In genomic region chrX:9356846-9357245, GRCh38 we compare ENCODE assay signal across 17 cellular contexts.
DNase-seq lines count a peak whose midpoint lies in the region; TF ChIP-seq lines count a peak whose summit lies in the region.
"Had no signal": no experiment of that assay in that cellular context is flagged by ENCODE, and none has a peak within 500 bp of the region (broad histone marks: within the 10 kb centered on the region; RNA-seq: fewer than 3 reads in every experiment).

No MANE protein-coding gene starts in this region.

- WGBS in esophagus squamous epithelium, 2 donors, result 81 to 86% methylated on average over 4 to 5 of the region's 5 CpGs

- H3K27ac ChIP-seq in esophagus squamous epithelium, result no peak overlapping the region
- no peak overlapping the region for H3K27ac ChIP-seq in A673 (ENCODE audit: low read depth, low read length, poor library complexity, severe bottlenecking)
- H3K27ac ChIP-seq: HL-60 had no signal

- TF ChIP-seq POLR2A in esophagus squamous epithelium (IDR thresholded peaks at IDR 0.05), result no peak
- TF ChIP-seq POLR2A in erythroblast (IDR thresholded peaks at IDR 0.05; ENCODE audit: low read length), result no peak

- H3K27me3 ChIP-seq in esophagus squamous epithelium (no peaks in the 10 kb centered on the region), A673 (replicated peaks; ENCODE audit: insufficient read depth, low read depth, low read length, poor library complexity) (no peaks in the 10 kb centered on the region)
- H3K27me3 ChIP-seq: BLaER1 treated with 17β-estradiol and CSF1 and Interleukin-3, amounts not matched to agents 10 nM and 100 nM; MG63 had no signal

- H3K36me3 ChIP-seq in esophagus squamous epithelium (no peaks in the 10 kb centered on the region), A673 (ENCODE audit: insufficient read depth, low read length, poor library complexity, severe bottlenecking) (no peaks in the 10 kb centered on the region)
- H3K36me3 ChIP-seq: BLaER1 treated with 17β-estradiol and CSF1 and Interleukin-3, amounts not matched to agents 10 nM and 100 nM; MG63 had no signal

- DNase-seq in GM04503 (ENCODE audit: low read depth), result peak; percentile 37
- peak; percentile 51 for DNase-seq in M059J (ENCODE audit: low read depth)
- DNase-seq in fibroblast of mammary gland (ENCODE audit: low read depth), result peak; percentile 58
- no peak for DNase-seq in esophagus squamous epithelium (lab: John Stamatoyannopoulos, UW)
- DNase-seq in activated CD4-positive, alpha-beta T cell treated with anti-CD3 and anti-CD28 coated beads, Interleukin-2, amount 50 U/mL, for 48 hours, result no peak
- no peak for DNase-seq in erythroblast (lab: John Stamatoyannopoulos, UW)
- DNase-seq in A673 (ENCODE audit: low spot score), result no peak
- DNase-seq: DMS153, KBM-7, MG63, NCI-H1092 treated with DMSO at 0.1 percent for 48 hours, NCI-H1694 treated with DMSO at 0.1 percent for 48 hours, NCI-H82, Right ventricle myocardium superior had no signal

- CTCF ChIA-PET in A673 (lab: Charles Lee), result no interaction called here

- TF ChIP-seq CTCF in fibroblast of mammary gland (conservative IDR thresholded peaks at IDR 0.05; ENCODE audit: control insufficient read depth, insufficient read depth, low read depth, low read length) (no peak), esophagus squamous epithelium (IDR thresholded peaks at IDR 0.05) (no peak), A673 (conservative IDR thresholded peaks at IDR 0.05; ENCODE audit: low read depth, low read length) (no peak)

- POLR2A ChIA-PET in A673 (lab: Charles Lee; ENCODE audit: low non-redundant PET), result no interaction called here

- peaks cover 0 to 14% (median 3%) of the 10 kb centered on the region in 3 donors for H3K4me1 ChIP-seq in esophagus squamous epithelium
- no peaks in the 10 kb centered on the region for H3K4me1 ChIP-seq in A673 (ENCODE audit: insufficient read depth, low read length, poor library complexity, severe bottlenecking)

- intact Hi-C loops in esophagus squamous epithelium (cut with DNase I) (no loop called here), A673 (cut with micrococcal nuclease; ENCODE audit: unreplicated experiment) (no loop called here)

- BruUV-seq in A673 (replicated peaks; lab: Mats Ljungman, UMichigan), result no TSS peak

- H3K9me3 ChIP-seq in esophagus squamous epithelium, result no peaks in the 10 kb centered on the region
- no peaks in the 10 kb centered on the region for H3K9me3 ChIP-seq in A673 (ENCODE audit: low read depth, low read length, poor library complexity, severe bottlenecking)
- H3K9me3 ChIP-seq: MG63 had no signal

- H3K4me3 ChIP-seq in fibroblast of mammary gland (ENCODE audit: control insufficient read depth, low read depth, low read length) (no peak overlapping the region), esophagus squamous epithelium (no peak overlapping the region), A673 (ENCODE audit: low read depth, low read length, poor library complexity, severe bottlenecking) (no peak overlapping the region)
- H3K4me3 ChIP-seq: BLaER1 treated with 17β-estradiol and CSF1 and Interleukin-3, amounts not matched to agents 10 nM and 100 nM; GM23338; MG63 had no signal

Comparison
In these comparisons a context has a peak if more than half of its experiments do, and no peak if none do; other contexts are left out.
1. DNase-seq: peak in GM04503 (single experiment), M059J (single experiment) and fibroblast of mammary gland (single experiment); none in esophagus squamous epithelium (single experiment), activated CD4-positive, alpha-beta T cell treated with anti-CD3 and anti-CD28 coated beads, Interleukin-2, amount 50 U/mL, for 48 hours (0 of 2), erythroblast (0 of 2) and A673 (single experiment).